ENCODE assay signal across 24 cellular contexts in genomic region chr9:6443661-6444060, GRCh38. TPM values are rescaled to one million over a fixed set of nuclear protein-coding genes. Genes with fewer than 3 reads are reported as not detected.
DNase-seq lines count a peak whose midpoint lies in the region; ATAC-seq and TF ChIP-seq lines count a peak whose summit lies in the region.
"Had no signal": no experiment of that assay in that cellular context is flagged by ENCODE, and none has a peak within 500 bp of the region (broad histone marks: within the 10 kb centered on the region; RNA-seq: fewer than 3 reads in every experiment).

No MANE protein-coding gene starts in this region.

- TF ChIP-seq CTCF in fibroblast of the aortic adventitia (IDR thresholded peaks at IDR 0.05; ENCODE audit: insufficient read depth, low read length) (no peak), nephron progenitor cell (IDR thresholded peaks at IDR 0.05) (no peak), A673 (conservative IDR thresholded peaks at IDR 0.05; ENCODE audit: low read depth, low read length) (no peak)

- H3K36me3 Mint-ChIP-seq in stimulated activated naive CD8-positive, alpha-beta T cell treated with anti-CD3 and anti-CD28 coated beads, Interleukin-15, Interleukin-2, amounts not matched to agents 100 ng/mL and 50 ng/mL, for 24 hours (ENCODE audit: low read depth) = peaks cover 32% of the 10 kb centered on the region
- peaks cover 51% of the 10 kb centered on the region for H3K36me3 Mint-ChIP-seq in nephron progenitor cell (ENCODE audit: low read depth)

- H3K27me3 ChIP-seq in GM23248 (replicated peaks; ENCODE audit: insufficient read depth) = no peaks in the 10 kb centered on the region
- no peaks in the 10 kb centered on the region for H3K27me3 ChIP-seq in A673 (replicated peaks; ENCODE audit: insufficient read depth, low read depth, low read length, poor library complexity)
- H3K27me3 ChIP-seq: testis had no signal

- no TSS peak for BruUV-seq in A673 (replicated peaks; lab: Mats Ljungman, UMichigan)

- no peak overlapping the region for H3K9ac ChIP-seq in GM23248

- peaks cover 40% of the 10 kb centered on the region for H3F3A ChIP-seq in GM23248 (ENCODE audit: insufficient read depth)

- POLR2A ChIA-PET in A673 (lab: Charles Lee; ENCODE audit: low non-redundant PET) = no interaction called here

- no peak overlapping the region for H3K4me3 Mint-ChIP-seq in stimulated activated naive CD8-positive, alpha-beta T cell treated with anti-CD3 and anti-CD28 coated beads, Interleukin-15, Interleukin-2, amounts not matched to agents 100 ng/mL and 50 ng/mL, for 24 hours
- H3K4me3 Mint-ChIP-seq in nephron progenitor cell = no peak overlapping the region

- H3K4me2 ChIP-seq in GM23248 (ENCODE audit: unreplicated experiment) = peak overlapping the region; percentile 11

- no peaks in the 10 kb centered on the region for H3K9me2 ChIP-seq in GM23248 (ENCODE audit: insufficient read depth)

- in situ Hi-C loops in GM23248 (cut with MboI) = no loop called here

- H3K79me2 ChIP-seq in GM23248 (ENCODE audit: insufficient read depth) = peaks cover 100% of the 10 kb centered on the region

- intact Hi-C loops in A673 (cut with micrococcal nuclease; ENCODE audit: unreplicated experiment) = no loop called here

- H4K20me1 ChIP-seq in GM23248 (ENCODE audit: insufficient read depth) = peaks cover 29% of the 10 kb centered on the region

- H3K36me3 ChIP-seq in GM23248 (ENCODE audit: low read depth) (peaks cover 12% of the 10 kb centered on the region; the same call in 1 of the 2 replicates), A673 (ENCODE audit: insufficient read depth, low read length, poor library complexity, severe bottlenecking) (no peaks in the 10 kb centered on the region)

- H2AFZ ChIP-seq in GM23248 = no peak overlapping the region

- H3K27ac ChIP-seq in GM23248 = no peak overlapping the region
- H3K27ac ChIP-seq in A673 (ENCODE audit: low read depth, low read length, poor library complexity, severe bottlenecking) = no peak overlapping the region
- H3K27ac ChIP-seq: testis had no signal

- no peaks in the 10 kb centered on the region for H3K27me3 Mint-ChIP-seq in stimulated activated naive CD8-positive, alpha-beta T cell treated with anti-CD3 and anti-CD28 coated beads, Interleukin-15, Interleukin-2, amounts not matched to agents 100 ng/mL and 50 ng/mL, for 24 hours
- no peaks in the 10 kb centered on the region for H3K27me3 Mint-ChIP-seq in nephron progenitor cell (ENCODE audit: low read depth, poor library complexity)

- no peaks in the 10 kb centered on the region for H3K9me3 Mint-ChIP-seq in stimulated activated naive CD8-positive, alpha-beta T cell treated with anti-CD3 and anti-CD28 coated beads, Interleukin-15, Interleukin-2, amounts not matched to agents 100 ng/mL and 50 ng/mL, for 24 hours
- H3K9me3 Mint-ChIP-seq in nephron progenitor cell = no peaks in the 10 kb centered on the region

- CTCF ChIA-PET in A673 (lab: Charles Lee) = no interaction called here

- WGBS in GM23248 (ENCODE audit: low coverage in 1 of 2, low lambda C conversion rate in 2 of 2, missing lambda C conversion rate in 2 of 2), 2 experiments = 4 to 11% methylated on average over 1 of the region's 1 CpG

- H3K9me3 ChIP-seq in GM23248 (ENCODE audit: low read depth) (no peaks in the 10 kb centered on the region), A673 (ENCODE audit: low read depth, low read length, poor library complexity, severe bottlenecking) (no peaks in the 10 kb centered on the region)
- H3K9me3 ChIP-seq: testis had no signal

- no peak overlapping the region for H3K4me3 ChIP-seq in GM23248
- H3K4me3 ChIP-seq in fibroblast of the aortic adventitia (ENCODE audit: low read depth, low read length) = no peak overlapping the region
- H3K4me3 ChIP-seq in A673 (ENCODE audit: low read depth, low read length, poor library complexity, severe bottlenecking) = no peak overlapping the region
- H3K4me3 ChIP-seq: testis had no signal

- ATAC-seq in stimulated activated naive CD8-positive, alpha-beta T cell treated with anti-CD3 and anti-CD28 coated beads, Interleukin-15, Interleukin-2, amounts not matched to agents 100 U/mL and 50 U/mL, for 24 hours = no peak
- ATAC-seq: Panc1 had no signal

- H3K4me1 Mint-ChIP-seq in stimulated activated naive CD8-positive, alpha-beta T cell treated with anti-CD3 and anti-CD28 coated beads, Interleukin-15, Interleukin-2, amounts not matched to agents 100 ng/mL and 50 ng/mL, for 24 hours (ENCODE audit: low read depth) = peaks cover 72% of the 10 kb centered on the region
- no peaks in the 10 kb centered on the region for H3K4me1 Mint-ChIP-seq in nephron progenitor cell

- peak overlapping the region; percentile 18 for H3K27ac Mint-ChIP-seq in stimulated activated naive CD8-positive, alpha-beta T cell treated with anti-CD3 and anti-CD28 coated beads, Interleukin-15, Interleukin-2, amounts not matched to agents 100 ng/mL and 50 ng/mL, for 24 hours
- H3K27ac Mint-ChIP-seq in nephron progenitor cell = no peak overlapping the region

- no peak for DNase-seq in stimulated activated naive CD8-positive, alpha-beta T cell treated with anti-CD3 and anti-CD28 coated beads, Interleukin-15, Interleukin-2, amounts not matched to agents 100 U/mL and 50 U/mL, for 24 hours
- DNase-seq in GM23248 (no peak), fibroblast of the aortic adventitia (ENCODE audit: low read depth) (peak; percentile 18), nephron progenitor cell (no peak), A673 (ENCODE audit: low spot score) (no peak), 8988T (no peak)
- DNase-seq: activated CD4-positive, CD25-positive, alpha-beta regulatory T cell treated with anti-CD3 and anti-CD28 coated beads, Interleukin-2, amount 50 U/mL, for 72 hours; activated naive CD4-positive, alpha-beta T cell treated with anti-CD3 and anti-CD28 coated beads, Interleukin-2, amount 50 U/mL, for 16 hours; activated T-cell treated with anti-CD3 and anti-CD28 coated beads, Interleukin-2, amount 50 U/mL, for 48 hours; central memory CD4-positive, alpha-beta T cell; COR-L47; HCEC 1CT; Karpas-422; mammary epithelial cell; NCI-H1694; NCI-H2171; NCI-H510A treated with DMSO at 0.1 percent for 48 hours; occipital lobe; SHP77 treated with DMSO at 0.1 percent for 48 hours; small intestine; stimulated activated CD4-positive, alpha-beta T cell treated with anti-CD3 and anti-CD28 coated beads, Interleukin-1b, Interleukin-23, amount 100 ng/mL, for 48 hours; testis had no signal

- peaks cover 19% of the 10 kb centered on the region for H3K4me1 ChIP-seq in GM23248 (ENCODE audit: insufficient read depth)
- no peaks in the 10 kb centered on the region for H3K4me1 ChIP-seq in A673 (ENCODE audit: insufficient read depth, low read length, poor library complexity, severe bottlenecking)

RNA-seq across cellular contexts. Expression of gene UHRF2, which starts 30.7 kb away (rescaled TPM):
- 53.1 and 61.1 TPM in 2 replicates for total RNA-seq in GM23248 (2014; rRNA removed; shearing (Covaris generic))
- polyA plus RNA-seq in GM23248 (2016; fragmentation: Nextera tagmentation; extraction: Ambion mirVana) = 21.2 and 25.8 TPM in 2 replicates
- total RNA-seq in fibroblast of the aortic adventitia (ENCODE audit: low replicate concordance) = 125 and 129 TPM in 2 replicates
- 52.7 and 53.0 TPM in 2 replicates for total RNA-seq in A673 (2021)
